27 cellular contexts compared by ENCODE assay signal in the genomic region with DNA sequence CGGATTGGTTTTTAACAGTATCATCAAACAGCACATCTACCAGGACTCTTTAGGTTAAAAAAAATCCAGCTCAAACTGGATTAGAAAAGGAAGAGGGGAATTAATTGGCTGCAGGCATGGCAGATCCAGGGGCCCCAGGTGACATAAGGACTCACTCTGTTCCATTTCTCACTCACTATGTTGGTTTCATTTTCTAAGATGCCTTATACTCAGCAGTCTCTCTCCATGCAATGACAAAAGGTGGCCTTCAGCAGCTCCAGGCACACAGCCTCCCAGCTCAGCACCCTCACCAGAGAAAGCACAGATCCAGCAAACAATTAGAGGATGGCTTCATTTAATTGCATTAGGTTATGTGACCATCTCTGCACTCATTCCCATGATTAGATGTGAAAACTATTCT.
"Had no signal": no experiment of that assay in that cellular context is flagged by ENCODE, and none has a peak within 500 bp of the region (broad histone marks: within the 10 kb centered on the region; RNA-seq: fewer than 3 reads in every experiment).

No MANE protein-coding gene starts in this region.

- ATAC-seq: body of pancreas; foreskin keratinocyte; mucosa of descending colon; pancreas; stimulated activated effector memory CD8-positive, alpha-beta T cell treated with anti-CD3 and anti-CD28 coated beads, Interleukin-12 subunit alpha, Interleukin-12 subunit beta, amount 100 ng/mL, for 72 hours had no signal

- H3K27me3 ChIP-seq: adrenal gland, body of pancreas, pancreas had no signal

- H3K4me3 ChIP-seq: adrenal gland, body of pancreas, esophagus muscularis mucosa, heart right ventricle, left ventricle myocardium inferior, mucosa of descending colon, pancreas, prostate gland, sigmoid colon, thoracic aorta had no signal

- H3K36me3 ChIP-seq: adrenal gland, esophagus muscularis mucosa, heart right ventricle, left ventricle myocardium inferior, pancreas, prostate gland, sigmoid colon, thoracic aorta had no signal

- DNase-seq: activated CD4-positive, alpha-beta T cell treated with anti-CD3 and anti-CD28 coated beads for 48 hours; activated CD4-positive, alpha-beta T cell treated with anti-CD3 and anti-CD28 coated beads, Interleukin-2, amount 50 U/mL, for 48 hours; activated CD8-positive, alpha-beta memory T cell treated with anti-CD3 and anti-CD28 coated beads for 24 hours; activated effector memory CD4-positive, alpha-beta T cell treated with anti-CD3 and anti-CD28 coated beads, Interleukin-2, amount 50 U/mL, for 16 hours; activated naive CD4-positive, alpha-beta T cell treated with anti-CD3 and anti-CD28 coated beads for 36 hours; activated naive CD8-positive, alpha-beta T cell treated with anti-CD3 and anti-CD28 coated beads for 36 hours; activated T-cell treated with anti-CD3 and anti-CD28 coated beads, Interleukin-2, amount 50 U/mL, for 1 hour; adrenal gland; aorta; body of pancreas; dermis blood vessel endothelial cell; effector CD4-positive, alpha-beta T cell; foreskin keratinocyte; heart right ventricle; left ventricle myocardium inferior; mucosa of descending colon; nephron progenitor cell; pancreas; sigmoid colon; small intestine; stimulated activated CD4-positive, alpha-beta T cell treated with anti-CD3 and anti-CD28 coated beads, Interleukin-4, amount 100 ng/mL, for 24 hours; trophoblast cell had no signal

- H3K4me1 ChIP-seq: adrenal gland, body of pancreas, esophagus muscularis mucosa, pancreas, prostate gland, sigmoid colon had no signal

- H3K9me3 ChIP-seq: adrenal gland, body of pancreas, mucosa of descending colon, pancreas, prostate gland, thoracic aorta had no signal

- H3K27ac ChIP-seq: adrenal gland, body of pancreas, esophagus muscularis mucosa, foreskin keratinocyte, heart right ventricle, left ventricle myocardium inferior, pancreas, prostate gland, sigmoid colon, thoracic aorta, VCaP had no signal
